In genomic region chr6:26538572-26538902, GRCh38 we compare ENCODE assay signal across 8 cellular contexts. TPM values are rescaled to one million over a fixed set of nuclear protein-coding genes. Genes with fewer than 3 reads are reported as not detected.
DNase-seq lines count a peak whose midpoint lies in the region; ATAC-seq and TF ChIP-seq lines count a peak whose summit lies in the region.

No MANE protein-coding gene starts in this region.

- no peak for DNase-seq in stimulated activated naive CD8-positive, alpha-beta T cell treated with anti-CD3 and anti-CD28 coated beads, Interleukin-15, Interleukin-2, amounts not matched to agents 100 U/mL and 50 U/mL, for 24 hours
- no peak for DNase-seq in heart right ventricle
- DNase-seq in gastrocnemius medialis: peak in 1 of 2 donors; percentile 4
- no peak for DNase-seq in MV-4-11 (lab: John Stamatoyannopoulos, UW)
- no peak for DNase-seq in SK-N-DZ (ENCODE audit: low spot score)

- H3K9me3 Mint-ChIP-seq in stimulated activated naive CD8-positive, alpha-beta T cell treated with anti-CD3 and anti-CD28 coated beads, Interleukin-15, Interleukin-2, amounts not matched to agents 100 ng/mL and 50 ng/mL, for 24 hours: no peaks in the 10 kb centered on the region

- ATAC-seq in stimulated activated naive CD8-positive, alpha-beta T cell treated with anti-CD3 and anti-CD28 coated beads, Interleukin-15, Interleukin-2, amounts not matched to agents 100 U/mL and 50 U/mL, for 24 hours: no peak
- ATAC-seq in heart right ventricle (peak in 4 of 8 donors; percentile 3 to 22 (median 4)), gastrocnemius medialis (no peak), HG03520 (IDR thresholded peaks at IDR 0.05; ENCODE audit: unreplicated experiment) (no peak)

- intact Hi-C loops in heart right ventricle (cut with DNase I): loop anchor here in 5 of 10 donors (1.0 to 10.0 kb wide), 5 partner anchors 12 to 344 kb away; a partner anchor contains a TSS
- intact Hi-C loops in gastrocnemius medialis (cut with DNase I; ENCODE audit: low total_unique reads): loop anchor here (1.0 to 10.0 kb wide), 4 partner anchors 30 to 414 kb away; a partner anchor contains a TSS

- peak overlapping the region; percentile 53 to 97 (median 77) for H3K4me3 ChIP-seq in heart right ventricle
- H3K4me3 ChIP-seq in gastrocnemius medialis: peak overlapping the region; percentile 75 to 89 (median 89)

- peak overlapping the region; percentile 95 for H3K27ac ChIP-seq in VCaP
- peak overlapping the region; percentile 74 to 97 (median 92) for H3K27ac ChIP-seq in heart right ventricle
- peak overlapping the region; percentile 89 to 95 (median 92) for H3K27ac ChIP-seq in gastrocnemius medialis

- H3K27me3 Mint-ChIP-seq in stimulated activated naive CD8-positive, alpha-beta T cell treated with anti-CD3 and anti-CD28 coated beads, Interleukin-15, Interleukin-2, amounts not matched to agents 100 ng/mL and 50 ng/mL, for 24 hours: peaks cover 8% of the 10 kb centered on the region

- in situ Hi-C loops in gastrocnemius medialis (cut with MboI; ENCODE audit: low sequenced_read_pairs in 4 of 4): loop anchor here in 1 of 4 donors (10.0 kb wide), 1 partner anchor 224 kb away; no protein-coding TSS in a partner anchor

- no peak for TF ChIP-seq POLR2A in gastrocnemius medialis (IDR thresholded peaks at IDR 0.05)

- no peak for TF ChIP-seq CTCF in VCaP (conservative IDR thresholded peaks at IDR 0.05)
- TF ChIP-seq CTCF in heart right ventricle (IDR thresholded peaks at IDR 0.05): no peak
- TF ChIP-seq CTCF in gastrocnemius medialis (IDR thresholded peaks at IDR 0.05 in 4 of 5, conservative IDR thresholded peaks at IDR 0.05 in 1 of 5): no peak

- peaks cover 75% of the 10 kb centered on the region for H3K4me1 Mint-ChIP-seq in stimulated activated naive CD8-positive, alpha-beta T cell treated with anti-CD3 and anti-CD28 coated beads, Interleukin-15, Interleukin-2, amounts not matched to agents 100 ng/mL and 50 ng/mL, for 24 hours (ENCODE audit: low read depth)

- 0 to 1% methylated on average over 15 of the region's 15 CpGs for WGBS in heart right ventricle, 2 donors

- H3K36me3 ChIP-seq in heart right ventricle: peaks cover 0 to 26% (median 9%) of the 10 kb centered on the region in 9 donors
- H3K36me3 ChIP-seq in gastrocnemius medialis: peaks cover 0 to 8% of the 10 kb centered on the region in 2 donors

- H3K4me1 ChIP-seq in heart right ventricle (peaks cover 4 to 43% (median 35%) of the 10 kb centered on the region in 9 donors), gastrocnemius medialis (peaks cover 36 to 38% of the 10 kb centered on the region in 2 donors)

- peak overlapping the region; percentile 93 for H3K4me3 Mint-ChIP-seq in stimulated activated naive CD8-positive, alpha-beta T cell treated with anti-CD3 and anti-CD28 coated beads, Interleukin-15, Interleukin-2, amounts not matched to agents 100 ng/mL and 50 ng/mL, for 24 hours

- H3K27me3 ChIP-seq in heart right ventricle (no peaks in the 10 kb centered on the region), gastrocnemius medialis (no peaks in the 10 kb centered on the region)

- H3K27ac Mint-ChIP-seq in stimulated activated naive CD8-positive, alpha-beta T cell treated with anti-CD3 and anti-CD28 coated beads, Interleukin-15, Interleukin-2, amounts not matched to agents 100 ng/mL and 50 ng/mL, for 24 hours: peak overlapping the region; percentile 98

- H3K9me3 ChIP-seq in heart right ventricle (no peaks in the 10 kb centered on the region), gastrocnemius medialis (no peaks in the 10 kb centered on the region)

- H3K36me3 Mint-ChIP-seq in stimulated activated naive CD8-positive, alpha-beta T cell treated with anti-CD3 and anti-CD28 coated beads, Interleukin-15, Interleukin-2, amounts not matched to agents 100 ng/mL and 50 ng/mL, for 24 hours (ENCODE audit: low read depth): peaks cover 39% of the 10 kb centered on the region

RNA-seq across cellular contexts. Expression of gene HMGN4, which starts 0.4 kb away (rescaled TPM):
- total RNA-seq in heart right ventricle (10 to 100 TPM; 22.8 to 35.0 (median 29.8) TPM), gastrocnemius medialis (10 to 100 TPM; 20.1 to 58.7 (median 28.4) TPM)
- polyA plus RNA-seq in heart right ventricle: 10 to 100 TPM in 1 of 2 donors, 1 to 10 TPM in 1; 8.2 to 31.4 TPM
- 128 and 134 TPM in 2 replicates for polyA plus RNA-seq in SK-N-DZ (2014; cell fraction: cytosol; rRNA removed)
- 60.1 and 87.1 TPM in 2 replicates for polyA plus RNA-seq in SK-N-DZ (2014; cell fraction: nucleus; rRNA removed)

RNA-seq across cellular contexts. Expression of gene BTN1A1, which starts 38.4 kb away (rescaled TPM):
- total RNA-seq in heart right ventricle (not detected), gastrocnemius medialis (not detected)
- polyA plus RNA-seq in heart right ventricle: not detected
- polyA plus RNA-seq in SK-N-DZ (2014; cell fraction: cytosol; rRNA removed): 0.03 and 0.16 TPM in 2 replicates
- 0.17 TPM in 1 of 2 replicates, not detected in the other for polyA plus RNA-seq in SK-N-DZ (2014; cell fraction: nucleus; rRNA removed)

RNA-seq across cellular contexts. Expression of gene ABT1, which starts 58.2 kb away (rescaled TPM):
- 10 to 100 TPM in 1 of 10 donors, 1 to 10 TPM in 9; 5.8 to 10.2 (median 7.4) TPM for total RNA-seq in heart right ventricle
- polyA plus RNA-seq in heart right ventricle: 10 to 100 TPM in 1 of 2 donors, 1 to 10 TPM in 1; 6.6 to 11.7 TPM
- 10 to 100 TPM in 1 of 4 donors, 1 to 10 TPM in 3; 7.1 to 13.2 (median 9.5) TPM for total RNA-seq in gastrocnemius medialis
- 24.2 and 28.6 TPM in 2 replicates for polyA plus RNA-seq in SK-N-DZ (2014; cell fraction: cytosol; rRNA removed)
- 17.9 and 18.7 TPM in 2 replicates for polyA plus RNA-seq in SK-N-DZ (2014; cell fraction: nucleus; rRNA removed)
